ENCODE assay signal across 24 cellular contexts in genomic region chr7:112888781-112889180, GRCh38.
"Had no signal": no experiment of that assay in that cellular context is flagged by ENCODE, and none has a peak within 500 bp of the region (broad histone marks: within the 10 kb centered on the region; RNA-seq: fewer than 3 reads in every experiment).

No MANE protein-coding gene starts in this region.

- H3K4me1 ChIP-seq: foreskin keratinocyte, lower lobe of right lung had no signal

- H3K27ac ChIP-seq: coronary artery, epithelial cell of prostate, foreskin keratinocyte, gastroesophageal sphincter, hepatocyte, lower lobe of right lung had no signal

- DNase-seq: effector CD8-positive, alpha-beta T cell; effector memory CD8-positive, alpha-beta T cell; endodermal cell; erythroblast; foreskin keratinocyte; heart left ventricle; hypothalamus; immature natural killer cell; islet precursor cell; kidney; kidney glomerular epithelial cell; left colon; left ventricle myocardium superior; lower lobe of right lung; mesendoderm; midbrain; naive thymus-derived CD4-positive, alpha-beta T cell had no signal

- H3K27me3 Mint-ChIP-seq: dendritic cell treated with granulocyte-macrophage colony-stimulating factor and Interleukin-4, amounts not matched to agents 40 ng/mL and 50 ng/mL, for 4 days; effector memory CD8-positive, alpha-beta T cell; naive thymus-derived CD4-positive, alpha-beta T cell had no signal

- H3K4me3 ChIP-seq: coronary artery, gastroesophageal sphincter, heart left ventricle, hepatocyte, lower lobe of right lung had no signal

- ATAC-seq: effector memory CD8-positive, alpha-beta T cell; esophagus mucosa; foreskin keratinocyte; gastroesophageal sphincter; left colon; left lobe of liver; lower lobe of right lung; naive thymus-derived CD4-positive, alpha-beta T cell had no signal

- H3K9me3 Mint-ChIP-seq: effector memory CD8-positive, alpha-beta T cell; immature natural killer cell had no signal

- H3K4me3 Mint-ChIP-seq: dendritic cell treated with granulocyte-macrophage colony-stimulating factor and Interleukin-4, amounts not matched to agents 40 ng/mL and 50 ng/mL, for 4 days; effector memory CD8-positive, alpha-beta T cell; endodermal cell; immature natural killer cell; naive thymus-derived CD4-positive, alpha-beta T cell had no signal

- H3K27me3 ChIP-seq: foreskin keratinocyte, gastroesophageal sphincter, heart left ventricle, hepatocyte had no signal

- H3K27ac Mint-ChIP-seq: endodermal cell; naive thymus-derived CD4-positive, alpha-beta T cell had no signal

- H3K9me3 ChIP-seq: gastroesophageal sphincter, heart left ventricle, lower lobe of right lung had no signal
